ENCODE assay signal across 28 cellular contexts in the genomic region with DNA sequence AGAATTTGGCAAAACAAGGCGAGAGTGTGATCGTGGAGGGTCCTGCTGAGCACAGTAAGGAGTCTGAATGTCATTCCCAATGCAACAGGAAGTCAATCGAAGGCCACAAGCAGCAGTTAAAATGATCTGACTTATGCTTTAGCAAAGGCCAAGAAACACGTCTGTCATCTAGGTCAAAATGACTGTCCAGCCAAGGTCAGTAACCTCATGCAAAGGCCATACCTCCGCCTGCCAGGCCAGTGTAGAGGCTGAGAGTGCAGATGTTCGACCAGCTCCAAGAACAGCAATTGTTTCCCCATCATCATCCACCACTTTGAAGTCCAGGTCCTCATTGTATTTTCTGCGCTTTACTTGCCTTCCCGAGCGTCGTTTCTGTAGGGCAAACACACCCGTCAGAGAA.
"Had no signal": no experiment of that assay in that cellular context is flagged by ENCODE, and none has a peak within 500 bp of the region (broad histone marks: within the 10 kb centered on the region; RNA-seq: fewer than 3 reads in every experiment).

No MANE protein-coding gene starts in this region.

- H3K27ac ChIP-seq: Peyer's patch, RWPE1, SJCRH30, VCaP had no signal

- H3K4me2 ChIP-seq: SK-N-SH had no signal

- H3K4me1 ChIP-seq: SJCRH30 had no signal

- FAIRE-seq: bronchial epithelial cell had no signal

- DNase-seq: activated CD4-positive, alpha-beta memory T cell treated with anti-CD3 and anti-CD28 coated beads, Interleukin-2, amount 10 ng/mL, durations not matched to agents 7 days and 5 days; activated CD4-positive, alpha-beta T cell treated with anti-CD3 and anti-CD28 coated beads, Interleukin-2, amount 10 ng/mL, durations not matched to agents 7 days and 5 days; activated CD4-positive, CD25-positive, alpha-beta regulatory T cell; activated gamma-delta T cell; activated naive CD4-positive, alpha-beta T cell treated with anti-CD3 and anti-CD28 coated beads, Interleukin-2, amount 10 ng/mL, durations not matched to agents 7 days and 5 days; activated naive CD8-positive, alpha-beta T cell treated with anti-CD3 and anti-CD28 coated beads for 36 hours; activated T-cell treated with anti-CD3 and anti-CD28 coated beads for 4 hours; activated T-cell treated with anti-CD3 and anti-CD28 coated beads, Interleukin-2, amount 50 U/mL, for 48 hours; anterior cingulate cortex; Karpas-422; MM.1S; NCI-H1105; NCI-H1436; NCI-H1694 treated with DMSO at 0.1 percent for 48 hours; NCI-H2029 treated with DMSO at 0.1 percent for 48 hours; NCI-H345; NCI-H510A treated with DMSO at 0.1 percent for 48 hours; NCI-H69; NK-92 treated with Interleukin-12 subunit alpha and Interleukin-12 subunit beta, amount 100 ng/mL, for 24 hours; Peyer's patch; Right ventricle myocardium superior; SJCRH30; SK-N-SH; T-helper 1 cell had no signal

- H3K4me3 Mint-ChIP-seq: activated CD4-positive, alpha-beta memory T cell treated with anti-CD3 and anti-CD28 coated beads, Interleukin-2, amount 10 ng/mL, durations not matched to agents 7 days and 5 days; activated CD4-positive, alpha-beta T cell treated with anti-CD3 and anti-CD28 coated beads, Interleukin-2, amount 10 ng/mL, durations not matched to agents 7 days and 5 days; activated naive CD4-positive, alpha-beta T cell treated with anti-CD3 and anti-CD28 coated beads, Interleukin-2, amount 10 ng/mL, durations not matched to agents 7 days and 5 days; activated naive CD8-positive, alpha-beta T cell treated with anti-CD3 and anti-CD28 coated beads for 36 hours; activated T-helper 17 cell treated with anti-CD3 and anti-CD28 coated beads, Interleukin-2, amount 50 U/mL, for 72 hours had no signal

- H3K9ac ChIP-seq: SK-N-SH had no signal

- H3K27ac Mint-ChIP-seq: activated CD4-positive, alpha-beta memory T cell treated with anti-CD3 and anti-CD28 coated beads, Interleukin-2, amount 10 ng/mL, durations not matched to agents 7 days and 5 days; activated CD4-positive, alpha-beta T cell treated with anti-CD3 and anti-CD28 coated beads, Interleukin-2, amount 10 ng/mL, durations not matched to agents 7 days and 5 days; activated naive CD4-positive, alpha-beta T cell treated with anti-CD3 and anti-CD28 coated beads, Interleukin-2, amount 10 ng/mL, durations not matched to agents 7 days and 5 days; activated naive CD8-positive, alpha-beta T cell treated with anti-CD3 and anti-CD28 coated beads for 36 hours; activated T-helper 17 cell treated with anti-CD3 and anti-CD28 coated beads, Interleukin-2, amount 50 U/mL, for 72 hours had no signal

- H3K4me3 ChIP-seq: Peyer's patch, SJCRH30 had no signal

- H3K4me1 Mint-ChIP-seq: activated CD4-positive, alpha-beta memory T cell treated with anti-CD3 and anti-CD28 coated beads, Interleukin-2, amount 10 ng/mL, durations not matched to agents 7 days and 5 days had no signal

- H3K27me3 Mint-ChIP-seq: activated CD4-positive, alpha-beta memory T cell treated with anti-CD3 and anti-CD28 coated beads, Interleukin-2, amount 10 ng/mL, durations not matched to agents 7 days and 5 days; activated CD4-positive, alpha-beta T cell treated with anti-CD3 and anti-CD28 coated beads, Interleukin-2, amount 10 ng/mL, durations not matched to agents 7 days and 5 days; activated naive CD4-positive, alpha-beta T cell treated with anti-CD3 and anti-CD28 coated beads, Interleukin-2, amount 10 ng/mL, durations not matched to agents 7 days and 5 days; activated naive CD8-positive, alpha-beta T cell treated with anti-CD3 and anti-CD28 coated beads for 36 hours; activated T-helper 17 cell treated with anti-CD3 and anti-CD28 coated beads, Interleukin-2, amount 50 U/mL, for 72 hours had no signal

- H3K9me3 ChIP-seq: Peyer's patch, SJCRH30, SK-N-SH had no signal

- ATAC-seq: activated T-helper 17 cell treated with anti-CD3 and anti-CD28 coated beads, Interleukin-2, amount 50 U/mL, for 72 hours had no signal

- H3K27me3 ChIP-seq: Peyer's patch, SJCRH30 had no signal

- H3K9me3 Mint-ChIP-seq: activated CD4-positive, alpha-beta memory T cell treated with anti-CD3 and anti-CD28 coated beads, Interleukin-2, amount 10 ng/mL, durations not matched to agents 7 days and 5 days; activated CD4-positive, alpha-beta T cell treated with anti-CD3 and anti-CD28 coated beads, Interleukin-2, amount 10 ng/mL, durations not matched to agents 7 days and 5 days; activated naive CD4-positive, alpha-beta T cell treated with anti-CD3 and anti-CD28 coated beads, Interleukin-2, amount 10 ng/mL, durations not matched to agents 7 days and 5 days; activated naive CD8-positive, alpha-beta T cell treated with anti-CD3 and anti-CD28 coated beads for 36 hours; activated T-helper 17 cell treated with anti-CD3 and anti-CD28 coated beads, Interleukin-2, amount 50 U/mL, for 72 hours had no signal
